Comparison of ENCODE assay signal across 18 cellular contexts in the genomic region with DNA sequence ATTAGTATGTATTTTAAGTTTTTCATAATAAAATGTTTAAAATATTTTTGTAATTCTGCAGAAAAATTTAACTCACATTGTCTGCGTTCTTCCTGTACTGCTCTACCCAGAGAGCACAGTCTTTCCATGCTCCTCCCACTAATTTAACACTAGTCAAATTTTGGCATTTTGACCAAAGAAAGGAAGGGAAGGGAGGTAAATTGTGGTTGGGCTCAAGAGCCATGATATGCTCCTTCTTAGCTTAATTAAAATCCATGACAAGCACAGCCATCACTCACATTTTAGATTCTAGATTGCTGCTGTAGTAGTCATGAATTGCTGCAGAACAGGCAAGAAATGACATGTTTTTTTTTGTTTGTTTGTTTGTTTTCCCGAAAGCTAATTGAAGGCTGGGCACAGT.
DNase-seq lines count a peak whose midpoint lies in the region; ATAC-seq, FAIRE-seq and TF ChIP-seq lines count a peak whose summit lies in the region.
"Had no signal": no experiment of that assay in that cellular context is flagged by ENCODE, and none has a peak within 500 bp of the region (broad histone marks: within the 10 kb centered on the region; RNA-seq: fewer than 3 reads in every experiment).

No MANE protein-coding gene starts in this region.

- H3K9me3 ChIP-seq in HEK293 (ENCODE audit: control insufficient read depth, insufficient read depth, low read depth, low read length): no peaks in the 10 kb centered on the region
- H3K9me3 ChIP-seq in upper lobe of right lung: no peaks in the 10 kb centered on the region
- H3K9me3 ChIP-seq: A549, BLaER1 had no signal

- CTCF ChIA-PET in HEK293 (lab: Yijun Ruan, JAX): interaction anchor here (0.6 kb wide), 2 partner anchors 8 to 150 kb away, joined by 3 read pairs; no protein-coding TSS in a partner anchor

- POLR2A ChIA-PET in HEK293 (lab: Yijun Ruan, JAX): no interaction called here

- no peak for TF ChIP-seq CTCF in HEK293 (tag by site-specific recombination; IDR thresholded peaks at IDR 0.05)
- no peak for TF ChIP-seq CTCF in epithelial cell of esophagus (IDR thresholded peaks at IDR 0.05; ENCODE audit: insufficient read depth, low read depth, low read length, missing control alignments)
- no peak for TF ChIP-seq CTCF in upper lobe of right lung (IDR thresholded peaks at IDR 0.05)

- no peak overlapping the region for H3K27ac ChIP-seq in HEK293 (ENCODE audit: extremely low read depth, low read depth, low read length)
- peak overlapping the region; percentile 57 for H3K27ac ChIP-seq in substantia nigra (ENCODE audit: low read depth, low read length, poor library complexity, severe bottlenecking)
- no peak overlapping the region for H3K27ac ChIP-seq in upper lobe of right lung
- H3K27ac ChIP-seq: A549, BLaER1, GM23248, HL-60 had no signal

- no peaks in the 10 kb centered on the region for H3K27me3 ChIP-seq in upper lobe of right lung
- H3K27me3 ChIP-seq: BLaER1 had no signal

- H3K36me3 ChIP-seq in HEK293 (ENCODE audit: control insufficient read depth in 2 of 2, insufficient read depth in 1 of 2, low read length in 2 of 2) (no peaks in the 10 kb centered on the region), upper lobe of right lung (no peaks in the 10 kb centered on the region)

- no peaks in the 10 kb centered on the region for H3K4me1 ChIP-seq in HEK293 (ENCODE audit: control insufficient read depth, insufficient read depth, low read length)
- no peaks in the 10 kb centered on the region for H3K4me1 ChIP-seq in upper lobe of right lung

- peak; percentile 65 for FAIRE-seq in GM12892 (lab: Jason Lieb, UNC)
- FAIRE-seq: A549, H54 had no signal

- H3K4me3 ChIP-seq in HEK293 (ENCODE audit: low read depth, low read length) (no peak overlapping the region), epithelial cell of esophagus (ENCODE audit: low read length) (no peak overlapping the region), upper lobe of right lung (no peak overlapping the region)
- H3K4me3 ChIP-seq: A549, BLaER1, GM23248 had no signal

- ATAC-seq in upper lobe of right lung: no peak
- ATAC-seq: A549 had no signal

- DNase-seq in GM12892 (ENCODE audit: insufficient read length) (no peak), epithelial cell of esophagus (ENCODE audit: low read depth) (peak; percentile 46), substantia nigra (lab: John Stamatoyannopoulos, UW) (no peak), upper lobe of right lung (no peak)
- no peak for DNase-seq in stimulated activated CD8-positive, alpha-beta memory T cell treated with anti-CD3 and anti-CD28 coated beads, Interleukin-4, amount 100 ng/mL, for 48 hours
- no peak for DNase-seq in NK-92 treated with Interleukin-12 subunit alpha and Interleukin-12 subunit beta, amount 100 ng/mL, for 24 hours (lab: John Stamatoyannopoulos, UW)
- DNase-seq: CD4-positive, alpha-beta memory T cell; DMS153; DMS79; GF-D8; GM23248; HCEC 1CT; HFFc6 had no signal

- intact Hi-C loops in upper lobe of right lung (cut with DNase I): no loop called here

- no peak for TF ChIP-seq POLR2A in GM12892 (IDR thresholded peaks at IDR 0.05; ENCODE audit: low read depth, low read length)

TF ChIP-seq in HEK293, 187 proteins besides CTCF, POLR2A, EP300 and RAD21:
- no peak for TF ChIP-seq MZF1 (tag by site-specific recombination; IDR thresholded peaks at IDR 0.05; ENCODE audit: borderline replicate concordance)
- TF ChIP-seq, protein P1, sequence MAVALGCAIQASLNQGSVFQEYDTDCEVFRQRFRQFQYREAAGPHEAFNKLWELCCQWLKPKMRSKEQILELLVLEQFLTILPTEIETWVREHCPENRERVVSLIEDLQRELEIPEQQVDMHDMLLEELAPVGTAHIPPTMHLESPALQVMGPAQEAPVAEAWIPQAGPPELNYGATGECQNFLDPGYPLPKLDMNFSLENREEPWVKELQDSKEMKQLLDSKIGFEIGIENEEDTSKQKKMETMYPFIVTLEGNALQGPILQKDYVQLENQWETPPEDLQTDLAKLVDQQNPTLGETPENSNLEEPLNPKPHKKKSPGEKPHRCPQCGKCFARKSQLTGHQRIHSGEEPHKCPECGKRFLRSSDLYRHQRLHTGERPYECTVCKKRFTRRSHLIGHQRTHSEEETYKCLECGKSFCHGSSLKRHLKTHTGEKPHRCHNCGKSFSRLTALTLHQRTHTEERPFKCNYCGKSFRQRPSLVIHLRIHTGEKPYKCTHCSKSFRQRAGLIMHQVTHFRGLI (tag by site-specific recombination; IDR thresholded peaks at IDR 0.05): peak; percentile 74; the same call in 1 of the 2 replicates
